Comparison of ENCODE assay signal across 22 cellular contexts in genomic region chr6:52369234-52369633, GRCh38.
"Had no signal": no experiment of that assay in that cellular context is flagged by ENCODE, and none has a peak within 500 bp of the region (broad histone marks: within the 10 kb centered on the region; RNA-seq: fewer than 3 reads in every experiment).

No MANE protein-coding gene starts in this region.

- H3K36me3 ChIP-seq: sigmoid colon, upper lobe of right lung, vagina had no signal

- DNase-seq: dermis blood vessel endothelial cell; effector CD4-positive, alpha-beta T cell; foreskin melanocyte; head of caudate nucleus; kidney; left cardiac atrium; left ventricle myocardium superior; mesendoderm; natural killer cell; posterior cingulate gyrus; sigmoid colon; stimulated activated CD4-positive, alpha-beta T cell treated with anti-CD3 and anti-CD28 coated beads, Interleukin-2, amount 100 ng/mL, for 24 hours; stimulated activated CD4-positive, alpha-beta T cell treated with anti-CD3 and anti-CD28 coated beads, Interleukin-4, amount 100 ng/mL, for 4 hours; stimulated activated naive B cell treated with anti-CD40 and anti-IgM and Interleukin-4, amounts not matched to agents 10 μg/mL and 1 μg/mL and 100 μg/mL, for 72 hours; stimulated activated naive CD8-positive, alpha-beta T cell treated with anti-CD3 and anti-CD28 coated beads, Interleukin-15, amount 100 ng/mL, for 72 hours; testis; upper lobe of right lung had no signal

- H3K4me3 ChIP-seq: hepatocyte, sigmoid colon, skin epidermis, testis, tibial nerve, upper lobe of right lung, vagina had no signal

- H3K4me1 ChIP-seq: upper lobe of right lung had no signal

- ATAC-seq: left cardiac atrium; left ventricle myocardium superior; natural killer cell; stimulated activated naive B cell treated with anti-CD40 and anti-IgM and Interleukin-4, amounts not matched to agents 10 μg/mL and 1 μg/mL and 100 μg/mL, for 72 hours; stimulated activated naive CD8-positive, alpha-beta T cell treated with anti-CD3 and anti-CD28 coated beads, Interleukin-15, amount 100 ng/mL, for 72 hours; upper lobe of right lung had no signal

- H3K9me3 ChIP-seq: sigmoid colon, testis, tibial nerve, upper lobe of right lung, vagina had no signal

- H3K27ac Mint-ChIP-seq: natural killer cell; stimulated activated naive B cell treated with anti-CD40 and anti-IgM and Interleukin-4, amounts not matched to agents 10 μg/mL and 1 μg/mL and 100 μg/mL, for 72 hours had no signal

- H3K27me3 Mint-ChIP-seq: stimulated activated naive B cell treated with anti-CD40 and anti-IgM and Interleukin-4, amounts not matched to agents 10 μg/mL and 1 μg/mL and 100 μg/mL, for 72 hours; stimulated activated naive CD8-positive, alpha-beta T cell treated with anti-CD3 and anti-CD28 coated beads, Interleukin-15, amount 100 ng/mL, for 72 hours had no signal

- H3K27ac ChIP-seq: hepatocyte, sigmoid colon, skin epidermis, testis, tibial nerve, upper lobe of right lung, vagina had no signal

- H3K27me3 ChIP-seq: hepatocyte, sigmoid colon, testis, tibial nerve, upper lobe of right lung, vagina had no signal

- FAIRE-seq: kidney had no signal

- H3K4me3 Mint-ChIP-seq: natural killer cell; neural crest cell; stimulated activated naive B cell treated with anti-CD40 and anti-IgM and Interleukin-4, amounts not matched to agents 10 μg/mL and 1 μg/mL and 100 μg/mL, for 72 hours; stimulated activated naive CD8-positive, alpha-beta T cell treated with anti-CD3 and anti-CD28 coated beads, Interleukin-15, amount 100 ng/mL, for 72 hours had no signal
